24 cellular contexts compared by ENCODE assay signal in genomic region chr6:3417473-3417872, GRCh38.
"Had no signal": no experiment of that assay in that cellular context is flagged by ENCODE, and none has a peak within 500 bp of the region (broad histone marks: within the 10 kb centered on the region; RNA-seq: fewer than 3 reads in every experiment).

No MANE protein-coding gene starts in this region.

- H3K27ac ChIP-seq: brain microvascular endothelial cell, cardiac muscle cell, KMS-11 had no signal

- ATAC-seq: activated T-cell treated with anti-CD3 and anti-CD28 coated beads, Interleukin-2, amount 50 U/mL, for 4 hours; activated T-helper 17 cell treated with anti-CD3 and anti-CD28 coated beads, Interleukin-2, amount 50 U/mL, for 72 hours; T-cell had no signal

- H3K36me3 ChIP-seq: brain microvascular endothelial cell, cardiac muscle cell had no signal

- H3K4me2 ChIP-seq: KMS-11 had no signal

- H3K27ac Mint-ChIP-seq: activated CD4-positive, alpha-beta memory T cell treated with anti-CD3 and anti-CD28 coated beads for 36 hours; activated CD4-positive, alpha-beta T cell treated with anti-CD3 and anti-CD28 coated beads, Interleukin-2, amount 10 ng/mL, durations not matched to agents 7 days and 5 days; activated naive CD4-positive, alpha-beta T cell treated with anti-CD3 and anti-CD28 coated beads for 36 hours; activated naive CD8-positive, alpha-beta T cell; activated T-helper 17 cell treated with anti-CD3 and anti-CD28 coated beads, Interleukin-2, amount 50 U/mL, for 72 hours; T-cell had no signal

- FAIRE-seq: astrocyte, RCC 7860, TTC549 had no signal

- H3K4me1 Mint-ChIP-seq: activated T-helper 17 cell treated with anti-CD3 and anti-CD28 coated beads, Interleukin-2, amount 50 U/mL, for 72 hours had no signal

- H3K4me3 Mint-ChIP-seq: activated CD4-positive, alpha-beta memory T cell treated with anti-CD3 and anti-CD28 coated beads for 36 hours; activated CD4-positive, alpha-beta T cell treated with anti-CD3 and anti-CD28 coated beads, Interleukin-2, amount 10 ng/mL, durations not matched to agents 7 days and 5 days; activated naive CD4-positive, alpha-beta T cell treated with anti-CD3 and anti-CD28 coated beads for 36 hours; activated naive CD8-positive, alpha-beta T cell; activated T-cell treated with anti-CD3 and anti-CD28 coated beads, Interleukin-2, amount 50 U/mL, for 4 hours; activated T-helper 17 cell treated with anti-CD3 and anti-CD28 coated beads, Interleukin-2, amount 50 U/mL, for 72 hours; T-cell had no signal

- DNase-seq: activated CD4-positive, alpha-beta memory T cell treated with anti-CD3 and anti-CD28 coated beads for 36 hours; activated CD4-positive, alpha-beta T cell treated with anti-CD3 and anti-CD28 coated beads, Interleukin-2, amount 10 ng/mL, durations not matched to agents 7 days and 5 days; activated CD4-positive, CD25-positive, alpha-beta regulatory T cell; activated CD8-positive, alpha-beta memory T cell treated with anti-CD3 and anti-CD28 coated beads for 24 hours; activated gamma-delta T cell; activated naive CD4-positive, alpha-beta T cell treated with anti-CD3 and anti-CD28 coated beads for 36 hours; activated T-cell treated with anti-CD3 and anti-CD28 coated beads, Interleukin-2, amount 50 U/mL, for 4 hours; amygdala; brain microvascular endothelial cell; NCI-H1092; NCI-H1930; NCI-H2107; NCI-H446; SIG-M5; T-cell; T-helper 2 cell; T1000 had no signal

- H3K27me3 Mint-ChIP-seq: activated CD4-positive, alpha-beta memory T cell treated with anti-CD3 and anti-CD28 coated beads for 36 hours; activated naive CD8-positive, alpha-beta T cell; T-cell had no signal

- H3K4me3 ChIP-seq: cardiac muscle cell had no signal

- H3K36me3 Mint-ChIP-seq: activated CD4-positive, alpha-beta memory T cell treated with anti-CD3 and anti-CD28 coated beads for 36 hours had no signal

- H3K9me3 Mint-ChIP-seq: activated CD4-positive, alpha-beta memory T cell treated with anti-CD3 and anti-CD28 coated beads for 36 hours; activated CD4-positive, alpha-beta T cell treated with anti-CD3 and anti-CD28 coated beads, Interleukin-2, amount 10 ng/mL, durations not matched to agents 7 days and 5 days; activated T-cell treated with anti-CD3 and anti-CD28 coated beads, Interleukin-2, amount 50 U/mL, for 4 hours; activated T-helper 17 cell treated with anti-CD3 and anti-CD28 coated beads, Interleukin-2, amount 50 U/mL, for 72 hours; T-cell had no signal

- H3K9ac ChIP-seq: KMS-11 had no signal

- H3K27me3 ChIP-seq: brain microvascular endothelial cell, cardiac muscle cell had no signal
